Comparison of ENCODE assay signal across 24 cellular contexts in the genomic region with DNA sequence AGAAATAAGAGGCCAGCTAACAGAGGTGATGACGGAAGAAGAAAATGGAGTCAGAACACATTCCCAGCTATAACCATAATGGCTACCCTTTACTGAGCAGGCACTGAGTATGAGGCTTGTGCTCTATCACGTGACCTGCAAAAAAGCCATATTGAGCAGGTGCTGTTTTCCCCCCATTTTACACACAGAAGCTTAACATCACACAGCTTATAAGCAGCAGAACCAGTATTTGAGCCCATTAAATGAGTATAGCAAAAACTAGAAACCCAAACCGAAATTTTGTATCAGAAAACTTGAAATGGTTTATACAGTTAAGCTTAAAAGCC.
"Had no signal": no experiment of that assay in that cellular context is flagged by ENCODE, and none has a peak within 500 bp of the region (broad histone marks: within the 10 kb centered on the region; RNA-seq: fewer than 3 reads in every experiment).

No MANE protein-coding gene starts in this region.

- H2AFZ ChIP-seq: parathyroid adenoma had no signal

- H3K27me3 ChIP-seq: right atrium auricular region, suprapubic skin, tibial artery, upper lobe of right lung, uterus had no signal

- FAIRE-seq: islet of Langerhans had no signal

- H3K9ac ChIP-seq: parathyroid adenoma had no signal

- H3K27ac ChIP-seq: left ventricle myocardium inferior, parathyroid adenoma, right atrium auricular region, skin epidermis, suprapubic skin, thoracic aorta, tibial artery, upper lobe of right lung, uterus had no signal

- DNase-seq: hippocampal formation; immature natural killer cell; left ventricle myocardium inferior; mesendoderm; naive B cell; natural killer cell; nephron progenitor cell; nucleus accumbens; stimulated activated CD4-positive, alpha-beta T cell treated with anti-CD3 and anti-CD28 coated beads, Interleukin-12 subunit alpha, Interleukin-12 subunit beta, amount 100 ng/mL, for 4 hours; stimulated activated CD4-positive, alpha-beta T cell treated with anti-CD3 and anti-CD28 coated beads, Interleukin-15, amount 100 ng/mL, for 24 hours; stimulated activated CD4-positive, alpha-beta T cell treated with anti-CD3 and anti-CD28 coated beads, Interleukin-2, amount 100 ng/mL, for 24 hours; stimulated activated CD4-positive, alpha-beta T cell treated with anti-CD3 and anti-CD28 coated beads, Interleukin-4, amount 100 ng/mL, for 1 hour; stimulated activated naive CD4-positive, alpha-beta T cell; tibial artery; trophoblast cell; upper lobe of right lung; uterus had no signal

- H3K9me3 ChIP-seq: left ventricle myocardium inferior, right atrium auricular region, suprapubic skin, thoracic aorta, tibial artery, upper lobe of right lung, uterus had no signal

- H3K79me2 ChIP-seq: parathyroid adenoma had no signal

- H3K36me3 ChIP-seq: left ventricle myocardium inferior, right atrium auricular region, thoracic aorta, upper lobe of right lung, uterus had no signal

- H3K4me3 ChIP-seq: left ventricle myocardium inferior, lung, right atrium auricular region, skin epidermis, suprapubic skin, thoracic aorta, tibial artery, upper lobe of right lung, uterus had no signal
